9 cellular contexts compared by ENCODE assay signal in genomic region chr5:111742595-111742994, GRCh38. TPM values are rescaled to one million over a fixed set of nuclear protein-coding genes. Genes with fewer than 3 reads are reported as not detected.
DNase-seq lines count a peak whose midpoint lies in the region; ATAC-seq, FAIRE-seq and TF ChIP-seq lines count a peak whose summit lies in the region.
"Had no signal": no experiment of that assay in that cellular context is flagged by ENCODE, and none has a peak within 500 bp of the region (broad histone marks: within the 10 kb centered on the region; RNA-seq: fewer than 3 reads in every experiment).

No MANE protein-coding gene starts in this region.

- H3K4me1 ChIP-seq in colonic mucosa (peaks cover 4% of the 10 kb centered on the region), muscle layer of duodenum (ENCODE audit: control insufficient read depth in 1 of 2, insufficient read depth in 2 of 2, low read length in 2 of 2) (peaks cover 0 to 47% of the 10 kb centered on the region in 2 donors)

- peak; percentile 85 for FAIRE-seq in HTR-8/SVneo (lab: Jason Lieb, UNC)

- H3K27ac Mint-ChIP-seq in activated T-helper 17 cell treated with anti-CD3 and anti-CD28 coated beads, Interleukin-2, amount 50 U/mL, for 72 hours: no peak overlapping the region

- ATAC-seq in activated T-helper 17 cell treated with anti-CD3 and anti-CD28 coated beads, Interleukin-2, amount 50 U/mL, for 72 hours (replicated peaks): no peak
- no peak for ATAC-seq in GM21529 (IDR thresholded peaks at IDR 0.05; ENCODE audit: unreplicated experiment)

- DNase-seq in AG09319 (ENCODE audit: extremely low read depth, low read depth) (peak; percentile 81), HTR-8/SVneo (ENCODE audit: insufficient read length, low spot score) (peak; percentile 57), colonic mucosa (peak; percentile 21), HuH-7.5 (ENCODE audit: low spot score) (no peak)
- no peak for DNase-seq in central memory CD4-positive, alpha-beta T cell
- DNase-seq: activated T-cell treated with anti-CD3 and anti-CD28 coated beads, Interleukin-2, amount 50 U/mL, for 48 hours had no signal

- H3K27ac ChIP-seq in colonic mucosa (no peak overlapping the region), muscle layer of duodenum (ENCODE audit: low read length) (peak overlapping the region; percentile 34)

- H3K36me3 ChIP-seq in colonic mucosa (no peaks in the 10 kb centered on the region), muscle layer of duodenum (ENCODE audit: control insufficient read depth in 1 of 2, insufficient read depth in 2 of 2, low read length in 2 of 2) (no peaks in the 10 kb centered on the region)

- peaks cover 14% of the 10 kb centered on the region for H3K27me3 Mint-ChIP-seq in activated T-helper 17 cell treated with anti-CD3 and anti-CD28 coated beads, Interleukin-2, amount 50 U/mL, for 72 hours

- H3K9me3 ChIP-seq in colonic mucosa (no peaks in the 10 kb centered on the region), muscle layer of duodenum (ENCODE audit: control insufficient read depth in 1 of 2, low read length in 2 of 2) (no peaks in the 10 kb centered on the region)

- TF ChIP-seq CTCF in AG09319 (IDR thresholded peaks at IDR 0.05; ENCODE audit: low read depth, low read length) (no peak), colonic mucosa (IDR thresholded peaks at IDR 0.05) (no peak)

- intact Hi-C loops in colonic mucosa (cut with DNase I): no loop called here

- no peaks in the 10 kb centered on the region for H3K27me3 ChIP-seq in colonic mucosa
- no peaks in the 10 kb centered on the region for H3K27me3 ChIP-seq in muscle layer of duodenum (ENCODE audit: low read depth, low read length)

- H3K4me3 ChIP-seq in colonic mucosa: no peak overlapping the region
- H3K4me3 ChIP-seq in muscle layer of duodenum (ENCODE audit: low read depth in 1 of 2, low read length in 2 of 2): peak overlapping the region; percentile 13 to 44

- H3K36me3 Mint-ChIP-seq in activated T-helper 17 cell treated with anti-CD3 and anti-CD28 coated beads, Interleukin-2, amount 50 U/mL, for 72 hours (ENCODE audit: low read depth): no peaks in the 10 kb centered on the region

- no peaks in the 10 kb centered on the region for H3K4me1 Mint-ChIP-seq in activated T-helper 17 cell treated with anti-CD3 and anti-CD28 coated beads, Interleukin-2, amount 50 U/mL, for 72 hours

- no peak overlapping the region for H3K4me3 Mint-ChIP-seq in activated T-helper 17 cell treated with anti-CD3 and anti-CD28 coated beads, Interleukin-2, amount 50 U/mL, for 72 hours

- no peaks in the 10 kb centered on the region for H3K9me3 Mint-ChIP-seq in activated T-helper 17 cell treated with anti-CD3 and anti-CD28 coated beads, Interleukin-2, amount 50 U/mL, for 72 hours

- H3K9ac ChIP-seq in colonic mucosa (ENCODE audit: low read depth in 2 of 2, low read length in 2 of 2): no peak overlapping the region

RNA-seq across cellular contexts. Expression of gene NREP, which starts 14.4 kb away (rescaled TPM):
- total RNA-seq in colonic mucosa: 10 to 100 TPM; 16.6 to 19.0 TPM
- 10 to 100 TPM in 1 of 2 donors, 1 to 10 TPM in 1; 8.5 to 18.2 TPM for total RNA-seq in activated T-helper 17 cell treated with anti-CD3 and anti-CD28 coated beads, Interleukin-2, amount 50 U/mL, for 72 hours

Comparison
In these comparisons a context has a peak if more than half of its experiments do, and no peak if none do; other contexts are left out.
1. DNase-seq: peak in AG09319 (single experiment), HTR-8/SVneo (single experiment) and colonic mucosa (single experiment); none in central memory CD4-positive, alpha-beta T cell (single experiment) and HuH-7.5 (single experiment).